ENCODE assay signal across 8 cellular contexts in genomic region chr13:95624020-95624419, GRCh38. TPM values are rescaled to one million over a fixed set of nuclear protein-coding genes. Genes with fewer than 3 reads are reported as not detected.
DNase-seq lines count a peak whose midpoint lies in the region; ATAC-seq and TF ChIP-seq lines count a peak whose summit lies in the region.

No MANE protein-coding gene starts in this region.

- H3K36me3 Mint-ChIP-seq in CD4-positive, alpha-beta memory T cell = no peaks in the 10 kb centered on the region

- CTCF ChIA-PET in CD4-positive, alpha-beta memory T cell (lab: Charles Lee; ENCODE audit: partially characterized antibody) = interaction anchor here (0.6 to 9.1 kb wide), 17 partner anchors 9 to 1842 kb away, joined by 3 to 213 read pairs (median 5); no protein-coding TSS in a partner anchor

- H3K9me3 Mint-ChIP-seq in CD4-positive, alpha-beta memory T cell = no peaks in the 10 kb centered on the region

- no peak overlapping the region for H3K27ac Mint-ChIP-seq in CD4-positive, alpha-beta memory T cell

- peak in 4 of 5 donors; percentile 19 to 31 (median 20) for DNase-seq in CD4-positive, alpha-beta memory T cell
- DNase-seq in SK-N-DZ (ENCODE audit: low spot score) = peak; percentile 51
- peak; percentile 58 for DNase-seq in fibroblast of gingiva (ENCODE audit: low read depth)
- DNase-seq in omental fat pad (ENCODE audit: low spot score) = no peak
- no peak for DNase-seq in activated CD4-positive, CD25-positive, alpha-beta regulatory T cell treated with anti-CD3 and anti-CD28 coated beads, Interleukin-2, amount 50 U/mL, for 72 hours
- no peak for DNase-seq in stimulated activated CD4-positive, alpha-beta T cell treated with anti-CD3 and anti-CD28 coated beads, Interleukin-12 subunit alpha, Interleukin-12 subunit beta, amount 100 ng/mL, for 4 hours

- H3K9me3 ChIP-seq in CD4-positive, alpha-beta memory T cell (ENCODE audit: control insufficient read depth in 1 of 2, low read length in 2 of 2) = no peaks in the 10 kb centered on the region

- H3K4me3 Mint-ChIP-seq in CD4-positive, alpha-beta memory T cell = no peak overlapping the region

- intact Hi-C loops in CD4-positive, alpha-beta memory T cell (cut with micrococcal nuclease) = loop anchor here (1.0 kb wide), 2 partner anchors 37 to 210 kb away; no protein-coding TSS in a partner anchor

- no peaks in the 10 kb centered on the region for H3K27me3 ChIP-seq in CD4-positive, alpha-beta memory T cell (ENCODE audit: insufficient read depth, low read length)

- no peaks in the 10 kb centered on the region for H3K36me3 ChIP-seq in CD4-positive, alpha-beta memory T cell (ENCODE audit: insufficient read depth, low read length)

- no peak for TF ChIP-seq CTCF in omental fat pad (IDR thresholded peaks at IDR 0.05)

- no peak overlapping the region for H3K27ac ChIP-seq in CD4-positive, alpha-beta memory T cell (ENCODE audit: low read depth, low read length)

- H3K4me1 Mint-ChIP-seq in CD4-positive, alpha-beta memory T cell = no peaks in the 10 kb centered on the region

- POLR2A ChIA-PET in CD4-positive, alpha-beta memory T cell (lab: Charles Lee; ENCODE audit: partially characterized antibody) = interaction anchor here (0.7 kb wide), 1 partner anchor 210 kb away, joined by 3 read pairs; no protein-coding TSS in a partner anchor

- H3K4me3 ChIP-seq in CD4-positive, alpha-beta memory T cell (ENCODE audit: low read length in 2 of 2) = no peak overlapping the region

- TF ChIP-seq POLR2A in GM18505 (IDR thresholded peaks at IDR 0.05; ENCODE audit: borderline replicate concordance, extremely low read depth, insufficient read depth, insufficient read length) = no peak

- H3K4me1 ChIP-seq in CD4-positive, alpha-beta memory T cell (ENCODE audit: insufficient read depth, low read length) = no peaks in the 10 kb centered on the region

- peaks cover 3 to 5% of the 10 kb centered on the region in 2 donors for H3K27me3 Mint-ChIP-seq in CD4-positive, alpha-beta memory T cell

- peak; percentile 60 for ATAC-seq in GM18505 (IDR thresholded peaks at IDR 0.05; ENCODE audit: unreplicated experiment)
- ATAC-seq in HG03571 (IDR thresholded peaks at IDR 0.05; ENCODE audit: unreplicated experiment) = peak; percentile 56
- peak; percentile 53 for ATAC-seq in omental fat pad (ENCODE audit: low FRiP score)

RNA-seq across cellular contexts. Expression of gene DZIP1, which starts 20.5 kb away (rescaled TPM):
- total RNA-seq in CD4-positive, alpha-beta memory T cell = not detected
- not detected for polyA plus RNA-seq in CD4-positive, alpha-beta memory T cell
- 25.5 and 27.2 TPM in 2 replicates for polyA plus RNA-seq in SK-N-DZ (2014; cell fraction: cytosol; rRNA removed)
- polyA plus RNA-seq in SK-N-DZ (2014; cell fraction: nucleus; rRNA removed) = 47.6 and 48.7 TPM in 2 replicates
- 10 to 100 TPM in 1 of 4 donors, 1 to 10 TPM in 3; 6.6 to 18.0 (median 8.5) TPM for total RNA-seq in omental fat pad

RNA-seq across cellular contexts. Expression of gene DNAJC3, which starts 52.9 kb away (rescaled TPM):
- total RNA-seq in CD4-positive, alpha-beta memory T cell = 10 to 100 TPM; 28.9 to 31.1 TPM
- polyA plus RNA-seq in CD4-positive, alpha-beta memory T cell = 10 to 100 TPM; 14.6 to 17.7 TPM
- 7.1 and 9.2 TPM in 2 replicates for polyA plus RNA-seq in SK-N-DZ (2014; cell fraction: cytosol; rRNA removed)
- 3.3 and 4.7 TPM in 2 replicates for polyA plus RNA-seq in SK-N-DZ (2014; cell fraction: nucleus; rRNA removed)
- total RNA-seq in omental fat pad = 10 to 100 TPM; 48.1 to 54.4 (median 52.3) TPM

Comparison
In these comparisons a context has a peak if more than half of its experiments do, and no peak if none do; other contexts are left out.
1. DNase-seq: peak in CD4-positive, alpha-beta memory T cell (4 of 5), SK-N-DZ (single experiment) and fibroblast of gingiva (single experiment); none in omental fat pad (single experiment), activated CD4-positive, CD25-positive, alpha-beta regulatory T cell treated with anti-CD3 and anti-CD28 coated beads, Interleukin-2, amount 50 U/mL, for 72 hours (single experiment) and stimulated activated CD4-positive, alpha-beta T cell treated with anti-CD3 and anti-CD28 coated beads, Interleukin-12 subunit alpha, Interleukin-12 subunit beta, amount 100 ng/mL, for 4 hours (single experiment).
2. RNA of gene DZIP1, which starts 20.5 kb away (total RNA-seq): 6.6 to 18.0 TPM in omental fat pad; not detected in CD4-positive, alpha-beta memory T cell; every median in the first group is over 4 times any median in the second.
3. Peak in every context shown above with its lines, with median percentiles within 50 percentile points of each other: ATAC-seq.